8 cellular contexts compared by ENCODE assay signal in the genomic region with DNA sequence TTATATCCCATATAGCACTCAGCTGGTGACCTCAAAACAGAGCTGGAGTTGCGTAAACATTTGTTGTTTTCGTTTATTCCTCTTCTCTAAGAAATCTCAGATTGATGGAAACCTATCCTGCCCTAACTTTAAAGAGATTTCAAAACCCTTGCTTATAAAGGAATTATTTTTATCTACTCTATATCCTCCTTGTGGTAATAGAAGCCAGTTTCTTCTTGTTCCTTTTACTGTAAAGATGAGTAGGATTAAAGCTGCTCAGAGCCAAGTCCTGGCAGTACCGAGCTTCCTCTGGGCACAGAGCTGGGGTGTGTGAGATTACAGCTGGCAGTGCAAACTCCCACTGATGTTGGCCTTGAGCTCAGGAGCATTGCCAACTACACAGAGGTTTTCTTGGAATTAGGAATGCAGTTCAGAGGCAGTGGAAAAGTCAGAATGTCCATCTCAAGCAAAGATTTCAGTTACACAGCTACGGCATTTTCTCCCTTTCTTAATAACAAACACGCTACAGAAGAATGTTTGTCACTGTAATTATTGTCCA. TPM values are rescaled to one million over a fixed set of nuclear protein-coding genes. Genes with fewer than 3 reads are reported as not detected.
DNase-seq lines count a peak whose midpoint lies in the region; ATAC-seq, FAIRE-seq and TF ChIP-seq lines count a peak whose summit lies in the region.

No MANE protein-coding gene starts in this region.

- no peak for DNase-seq in K562 (ENCODE audit: extremely low read depth in 1 of 4, low spot score in 3 of 4)
- DNase-seq in lower lobe of right lung, result no peak
- no peak for DNase-seq in GM20000 (ENCODE audit: low spot score)
- no peak for DNase-seq in SW480 (ENCODE audit: low spot score)
- DNase-seq in retina, result no peak

- H4K20me1 ChIP-seq in K562 (replicated peaks; ENCODE audit: control insufficient read depth, insufficient read depth, low read length), result no peaks in the 10 kb centered on the region; the same call in 1 of the 2 replicates

- no peak for TF ChIP-seq POLR2A in K562 (conservative IDR thresholded peaks at IDR 0.05)

- TF ChIP-seq RAD21 in K562 (CRISPR knock-in tag; conservative IDR thresholded peaks at IDR 0.05 in 1 of 2, IDR thresholded peaks at IDR 0.05 in 1 of 2), result no peak

- POLR2A ChIA-PET in K562 (lab: Yijun Ruan, JAX), result interaction anchor here (0.5 to 3.1 kb wide), 14 partner anchors 8 to 684 kb away, joined by 3 to 23 read pairs (median 4); partner anchors contain the start of gene MRPL58

- H3K36me3 ChIP-seq in HUES48 (ENCODE audit: control insufficient read depth, insufficient read depth, low read length), result peaks cover 39% of the 10 kb centered on the region
- peaks cover 35% of the 10 kb centered on the region for H3K36me3 ChIP-seq in K562 (ENCODE audit: control insufficient read depth, insufficient read depth, low read length)
- peaks cover 40% of the 10 kb centered on the region for H3K36me3 ChIP-seq in lower lobe of right lung

- CTCF ChIA-PET in K562 (lab: Yijun Ruan, JAX; ENCODE audit: low intra/inter-chr PET ratio), result no interaction called here

- in situ Hi-C loops in K562 (cut with MboI), result no loop called here

- H3K79me2 ChIP-seq in K562 (ENCODE audit: control insufficient read depth, insufficient read depth, low read length), result peaks cover 48% of the 10 kb centered on the region

- intact Hi-C loops in K562 (cut with micrococcal nuclease) (no loop called here), lower lobe of right lung (cut with DNase I) (no loop called here)

- no peak for ATAC-seq in K562
- ATAC-seq in lower lobe of right lung, result no peak
- ATAC-seq in HG02970 (IDR thresholded peaks at IDR 0.05; ENCODE audit: low FRiP score, unreplicated experiment), result no peak

- no peak for FAIRE-seq in K562 (lab: Jason Lieb, UNC)

- no peak for TF ChIP-seq EP300 in K562 (IDR thresholded peaks at IDR 0.05; ENCODE audit: low read length)

- no peaks in the 10 kb centered on the region for H3K9me3 ChIP-seq in HUES48 (ENCODE audit: control insufficient read depth, insufficient read depth, low read length)
- H3K9me3 ChIP-seq in K562 (replicated peaks; ENCODE audit: control insufficient read depth, insufficient read depth, low read depth, low read length), result no peaks in the 10 kb centered on the region
- H3K9me3 ChIP-seq in lower lobe of right lung, result no peaks in the 10 kb centered on the region

- H3K4me2 ChIP-seq in K562 (ENCODE audit: insufficient read depth, low read length), result peak overlapping the region; percentile 96

- whole genome bisulfite sequencing in K562 (ENCODE audit: insufficient coverage, low coverage, missing lambda C conversion rate), result 33% methylated on average over 5 of the region's 5 CpGs

- TF ChIP-seq CTCF in 22Rv1 (IDR thresholded peaks at IDR 0.05), result no peak
- no peak for TF ChIP-seq CTCF in K562 (IDR thresholded peaks at IDR 0.05 in 2 of 3, conservative IDR thresholded peaks at IDR 0.05 in 1 of 3; ENCODE audit: insufficient read depth in 2 of 3, low read depth in 1 of 3, low read length in 3 of 3)
- no peak for TF ChIP-seq CTCF in lower lobe of right lung (IDR thresholded peaks at IDR 0.05)
- no peak for TF ChIP-seq CTCF in GM20000 (IDR thresholded peaks at IDR 0.05; ENCODE audit: extremely low read depth, missing control alignments)

- H3K27me3 ChIP-seq in HUES48 (ENCODE audit: control insufficient read depth, insufficient read depth, low read length) (no peaks in the 10 kb centered on the region), K562 (ENCODE audit: control insufficient read depth in 2 of 2, insufficient read depth in 2 of 2, low read length in 2 of 2) (no peaks in the 10 kb centered on the region), lower lobe of right lung (ENCODE audit: low read depth) (no peaks in the 10 kb centered on the region)

- H3K9ac ChIP-seq in HUES48 (ENCODE audit: low read depth, low read length) (no peak overlapping the region), K562 (ENCODE audit: insufficient read depth in 1 of 2, low read depth in 2 of 2, low read length in 2 of 2) (peak overlapping the region; percentile 40 to 88; a peak in 2 of 4 replicates)

- H3K9me1 ChIP-seq in K562 (ENCODE audit: control insufficient read depth, insufficient read depth, low read length), result no peaks in the 10 kb centered on the region

- H2AFZ ChIP-seq in K562 (ENCODE audit: low read depth, low read length), result no peak overlapping the region

- peaks cover 18% of the 10 kb centered on the region for H3K4me1 ChIP-seq in HUES48 (ENCODE audit: control insufficient read depth, insufficient read depth, low read length)
- peaks cover 11 to 15% of the 10 kb centered on the region in 2 experiments for H3K4me1 ChIP-seq in K562 (replicated peaks in 1 of 2; ENCODE audit: control insufficient read depth in 2 of 2, insufficient read depth in 2 of 2, low read length in 2 of 2)
- peaks cover 23% of the 10 kb centered on the region for H3K4me1 ChIP-seq in lower lobe of right lung

- peak overlapping the region; percentile 85 for H3K27ac ChIP-seq in 22Rv1
- peak overlapping the region; percentile 42 for H3K27ac ChIP-seq in HUES48 (ENCODE audit: low read depth, low read length)
- no peak overlapping the region for H3K27ac ChIP-seq in K562 (ENCODE audit: extremely low read depth, low read depth, low read length)
- H3K27ac ChIP-seq in lower lobe of right lung, result peak overlapping the region; percentile 98

- H3K4me3 ChIP-seq in HUES48 (ENCODE audit: low read depth, low read length), result peak overlapping the region; percentile 89
- H3K4me3 ChIP-seq in K562, result peak overlapping the region; percentile 100
- H3K4me3 ChIP-seq in lower lobe of right lung, result peak overlapping the region; percentile 84

- TSS peak; percentile 53 for BruUV-seq in K562 (replicated peaks; lab: Mats Ljungman, UMichigan)

RNA-seq across cellular contexts. Expression of gene KCTD2, which starts 1.4 kb away (rescaled TPM):
- 19.7 and 30.0 TPM in 2 replicates for total RNA-seq in K562 (2011; cell fraction: chromatin; rRNA removed; ENCODE audit: low replicate concordance)
- total RNA-seq in K562 (2011; cell fraction: nucleolus; rRNA removed), result 16.8 and 17.0 TPM in 2 replicates
- total RNA-seq in K562 (2011; cell fraction: nucleoplasm; rRNA removed), result 19.6 and 20.1 TPM in 2 replicates
- total RNA-seq in K562 (2014; rRNA removed), result 11.2 and 15.3 TPM in 2 replicates
- total RNA-seq in K562 (2014; rRNA removed; fragmentation: Illumina TruSeq; extraction: Trizol), result 13.5 and 13.8 TPM in 2 replicates
- 15.9 and 16.4 TPM in 2 replicates for total RNA-seq in K562 (2015; rRNA removed; fragmentation: Illumina TruSeq; extraction: Trizol)
- total RNA-seq in K562 (2021), result 18.1 and 20.2 TPM in 2 replicates
- 32.5 and 32.9 TPM in 2 replicates for polyA plus RNA-seq in K562 (2011; rRNA removed)
- 25.1 and 26.6 TPM in 2 replicates for polyA plus RNA-seq in K562 (2011; cell fraction: cytosol; rRNA removed)
- 21.0 and 22.5 TPM in 2 replicates for polyA plus RNA-seq in K562 (2011; cell fraction: nucleus; rRNA removed)
- polyA plus RNA-seq in K562 (2012), result 14.4 and 17.7 TPM in 2 replicates
- 22.3 and 22.9 TPM in 2 replicates for polyA plus RNA-seq in K562 (2014; fragmentation: Illumina TruSeq; extraction: Trizol)
- 1 to 10 TPM; 1.7 to 2.3 TPM for polyA plus RNA-seq in K562 (2014; fragmentation: Nextera tagmentation; extraction: Ambion mirVana)
- polyA plus RNA-seq in K562 (2014; rRNA removed), result 15.8 and 16.0 TPM in 2 replicates
- polyA minus RNA-seq in K562 (2011; rRNA and poly(A)+ RNA removed), result 19.9 and 22.9 TPM in 2 replicates
- polyA minus RNA-seq in K562 (2011; cell fraction: cytosol; rRNA and poly(A)+ RNA removed), result 13.4 and 13.6 TPM in 2 replicates
- 4.6 and 5.8 TPM in 2 replicates for polyA minus RNA-seq in K562 (2011; cell fraction: nucleus; rRNA and poly(A)+ RNA removed)
- total RNA-seq in lower lobe of right lung, result 22.9 TPM

RNA-seq across cellular contexts. Expression of gene ATP5PD, which starts 1.7 kb away (rescaled TPM):
- total RNA-seq in K562 (2011; cell fraction: chromatin; rRNA removed; ENCODE audit: low replicate concordance), result 64.6 and 79.5 TPM in 2 replicates
- total RNA-seq in K562 (2011; cell fraction: nucleolus; rRNA removed), result 65.9 and 72.6 TPM in 2 replicates
- total RNA-seq in K562 (2011; cell fraction: nucleoplasm; rRNA removed), result 81.0 and 96.9 TPM in 2 replicates
- total RNA-seq in K562 (2014; rRNA removed) (274 and 295 TPM in 2 replicates), K562 (2014; rRNA removed; fragmentation: Illumina TruSeq; extraction: Trizol) (600 and 662 TPM in 2 replicates), K562 (2015; rRNA removed; fragmentation: Illumina TruSeq; extraction: Trizol) (432 TPM in 2 replicates), K562 (2021) (300 and 341 TPM in 2 replicates), lower lobe of right lung (171 TPM)
- polyA plus RNA-seq in K562 (2011; rRNA removed) (248 and 271 TPM in 2 replicates), K562 (2014; fragmentation: Illumina TruSeq; extraction: Trizol) (452 and 457 TPM in 2 replicates), K562 (2014; fragmentation: Nextera tagmentation; extraction: Ambion mirVana) (100 to 1,000 TPM; 786 to 828 TPM), K562 (2014; rRNA removed) (339 and 381 TPM in 2 replicates)
- polyA plus RNA-seq in K562 (2011; cell fraction: cytosol; rRNA removed), result 220 and 388 TPM in 2 replicates
- 118 and 154 TPM in 2 replicates for polyA plus RNA-seq in K562 (2011; cell fraction: nucleus; rRNA removed)
- 552 and 708 TPM in 2 replicates for polyA plus RNA-seq in K562 (2012)
- 307 and 324 TPM in 2 replicates for polyA minus RNA-seq in K562 (2011; rRNA and poly(A)+ RNA removed)
- 119 and 125 TPM in 2 replicates for polyA minus RNA-seq in K562 (2011; cell fraction: cytosol; rRNA and poly(A)+ RNA removed)
- polyA minus RNA-seq in K562 (2011; cell fraction: nucleus; rRNA and poly(A)+ RNA removed), result 21.9 and 60.2 TPM in 2 replicates

RNA-seq across cellular contexts. Expression of gene MRPL58, which starts 36.0 kb away (rescaled TPM):
- 11.9 TPM in 2 replicates for total RNA-seq in K562 (2011; cell fraction: chromatin; rRNA removed; ENCODE audit: low replicate concordance)
- total RNA-seq in K562 (2011; cell fraction: nucleolus; rRNA removed), result 10.9 and 13.3 TPM in 2 replicates
- 12.6 and 13.2 TPM in 2 replicates for total RNA-seq in K562 (2011; cell fraction: nucleoplasm; rRNA removed)
- total RNA-seq in K562 (2014; rRNA removed) (93.8 and 157 TPM in 2 replicates), K562 (2014; rRNA removed; fragmentation: Illumina TruSeq; extraction: Trizol) (68.1 and 70.9 TPM in 2 replicates), K562 (2015; rRNA removed; fragmentation: Illumina TruSeq; extraction: Trizol) (70.3 and 72.4 TPM in 2 replicates), K562 (2021) (70.2 and 75.7 TPM in 2 replicates), lower lobe of right lung (22.4 TPM)
- polyA plus RNA-seq in K562 (2011; rRNA removed) (79.8 and 82.4 TPM in 2 replicates), K562 (2014; fragmentation: Illumina TruSeq; extraction: Trizol) (75.9 and 84.4 TPM in 2 replicates), K562 (2014; fragmentation: Nextera tagmentation; extraction: Ambion mirVana) (10 to 100 TPM; 30.8 to 49.6 TPM), K562 (2014; rRNA removed) (98.0 and 107 TPM in 2 replicates)
- 59.1 and 66.8 TPM in 2 replicates for polyA plus RNA-seq in K562 (2011; cell fraction: cytosol; rRNA removed)
- polyA plus RNA-seq in K562 (2011; cell fraction: nucleus; rRNA removed), result 25.0 and 36.4 TPM in 2 replicates
- 64.3 and 69.3 TPM in 2 replicates for polyA plus RNA-seq in K562 (2012)
- polyA minus RNA-seq in K562 (2011; rRNA and poly(A)+ RNA removed), result 36.9 and 37.2 TPM in 2 replicates
- 24.2 and 34.5 TPM in 2 replicates for polyA minus RNA-seq in K562 (2011; cell fraction: cytosol; rRNA and poly(A)+ RNA removed)
- polyA minus RNA-seq in K562 (2011; cell fraction: nucleus; rRNA and poly(A)+ RNA removed), result 8.3 and 14.6 TPM in 2 replicates

RNA-seq across cellular contexts. Expression of gene SLC16A5, which starts 39.3 kb away (rescaled TPM):
- total RNA-seq in K562 (2011; cell fraction: chromatin; rRNA removed; ENCODE audit: low replicate concordance), result 3.1 and 9.9 TPM in 2 replicates
- total RNA-seq in K562 (2011; cell fraction: nucleolus; rRNA removed), result 6.2 and 7.8 TPM in 2 replicates
- total RNA-seq in K562 (2011; cell fraction: nucleoplasm; rRNA removed), result 3.5 and 5.4 TPM in 2 replicates
- total RNA-seq in K562 (2014; rRNA removed) (0.65 and 1.1 TPM in 2 replicates), K562 (2014; rRNA removed; fragmentation: Illumina TruSeq; extraction: Trizol) (0.64 and 0.65 TPM in 2 replicates), K562 (2015; rRNA removed; fragmentation: Illumina TruSeq; extraction: Trizol) (0.33 and 0.75 TPM in 2 replicates), K562 (2021) (2.6 and 3.1 TPM in 2 replicates), lower lobe of right lung (32.3 TPM)
- polyA plus RNA-seq in K562 (2011; rRNA removed) (1.2 and 1.8 TPM in 2 replicates), K562 (2014; fragmentation: Illumina TruSeq; extraction: Trizol) (0.91 and 1.8 TPM in 2 replicates), K562 (2014; fragmentation: Nextera tagmentation; extraction: Ambion mirVana) (under 1 TPM; 0.06 to 0.11 TPM), K562 (2014; rRNA removed) (1.8 and 2.4 TPM in 2 replicates)
- polyA plus RNA-seq in K562 (2011; cell fraction: cytosol; rRNA removed), result 2.0 and 4.5 TPM in 2 replicates
- 8.3 and 12.8 TPM in 2 replicates for polyA plus RNA-seq in K562 (2011; cell fraction: nucleus; rRNA removed)
- 1.1 and 4.0 TPM in 2 replicates for polyA plus RNA-seq in K562 (2012)
- 0.63 and 0.88 TPM in 2 replicates for polyA minus RNA-seq in K562 (2011; rRNA and poly(A)+ RNA removed)
- polyA minus RNA-seq in K562 (2011; cell fraction: cytosol; rRNA and poly(A)+ RNA removed), result 2.2 and 2.7 TPM in 2 replicates
- polyA minus RNA-seq in K562 (2011; cell fraction: nucleus; rRNA and poly(A)+ RNA removed), result 2.2 and 2.4 TPM in 2 replicates
